In the genomic region with DNA sequence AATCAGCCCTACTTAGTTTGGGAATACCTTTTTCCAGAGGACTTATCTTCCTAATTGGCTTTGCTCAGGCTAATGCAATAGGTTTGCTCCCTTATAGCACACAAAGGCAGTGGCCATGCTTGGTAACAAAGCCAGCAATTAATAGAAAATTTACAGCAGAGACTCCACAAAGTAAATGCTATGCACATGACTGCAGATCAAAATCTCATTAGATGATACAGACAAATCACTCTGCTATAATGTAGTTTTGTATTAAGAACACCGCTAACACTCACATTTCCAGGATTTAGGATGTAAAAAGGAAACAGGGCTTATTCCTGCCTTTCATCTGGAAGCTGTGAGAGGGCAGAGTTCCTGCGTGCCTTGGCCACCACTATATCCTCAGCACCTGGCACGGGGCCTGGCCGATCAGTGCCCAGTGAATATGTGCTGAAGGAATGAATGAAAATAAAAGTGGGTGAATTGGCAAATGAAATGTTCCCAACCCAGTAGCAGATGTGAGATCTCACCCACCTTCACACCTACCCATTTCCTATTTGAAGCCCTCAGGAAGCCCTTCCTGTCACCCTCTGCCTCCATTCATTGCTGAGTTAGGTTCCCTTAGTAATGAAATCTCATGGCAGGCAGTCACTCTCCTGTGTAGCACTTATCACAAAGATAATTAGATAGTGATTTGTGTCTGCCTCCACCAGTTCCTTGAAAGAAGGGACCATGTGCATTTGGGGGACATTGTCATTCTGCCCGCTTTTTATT, we compare ENCODE assay signal across 9 cellular contexts. TPM values are rescaled to one million over a fixed set of nuclear protein-coding genes. Genes with fewer than 3 reads are reported as not detected.
A peak's percentile ranks its signal among the peaks of the same experiment; 100 is the strongest.
DNase-seq lines count a peak whose midpoint lies in the region; ATAC-seq and TF ChIP-seq lines count a peak whose summit lies in the region.
"Had no signal": no experiment of that assay in that cellular context is flagged by ENCODE, and none has a peak within 500 bp of the region (broad histone marks: within the 10 kb centered on the region; RNA-seq: fewer than 3 reads in every experiment).

No MANE protein-coding gene starts in this region.

- no peaks in the 10 kb centered on the region for H3K27me3 Mint-ChIP-seq in CD8-positive, alpha-beta T cell (ENCODE audit: low read depth)
- no peaks in the 10 kb centered on the region for H3K27me3 Mint-ChIP-seq in activated T-helper 1 cell treated with anti-CD3 and anti-CD28 coated beads, Interleukin-12 subunit alpha, Interleukin-12 subunit beta, Interleukin-2, Interleukin-4 antibody, amounts not matched to agents 30 ng/mL and 10 ng/mL and 1 ng/mL, durations not matched to agents 14 hours and 24 hours and 36 hours (ENCODE audit: insufficient read depth)
- H3K27me3 Mint-ChIP-seq in naive thymus-derived CD4-positive, alpha-beta T cell = no peaks in the 10 kb centered on the region

- H3K9me3 Mint-ChIP-seq in CD8-positive, alpha-beta T cell = no peaks in the 10 kb centered on the region
- H3K9me3 Mint-ChIP-seq in activated T-helper 1 cell treated with anti-CD3 and anti-CD28 coated beads, Interleukin-12 subunit alpha, Interleukin-12 subunit beta, Interleukin-2, Interleukin-4 antibody, amounts not matched to agents 30 ng/mL and 10 ng/mL and 1 ng/mL, durations not matched to agents 14 hours and 24 hours and 36 hours = no peaks in the 10 kb centered on the region
- peaks cover 0 to 2% (median 0%) of the 10 kb centered on the region in 11 donors for H3K9me3 Mint-ChIP-seq in naive thymus-derived CD4-positive, alpha-beta T cell

- H3K4me1 Mint-ChIP-seq in CD8-positive, alpha-beta T cell (ENCODE audit: low read depth) = peaks cover 55% of the 10 kb centered on the region
- H3K4me1 Mint-ChIP-seq in activated T-helper 1 cell treated with anti-CD3 and anti-CD28 coated beads, Interleukin-12 subunit alpha, Interleukin-12 subunit beta, Interleukin-2, Interleukin-4 antibody, amounts not matched to agents 30 ng/mL and 10 ng/mL and 1 ng/mL, durations not matched to agents 14 hours and 24 hours and 36 hours (ENCODE audit: low read depth) = peaks cover 46% of the 10 kb centered on the region
- peaks cover 11 to 82% (median 53%) of the 10 kb centered on the region in 7 donors for H3K4me1 Mint-ChIP-seq in naive thymus-derived CD4-positive, alpha-beta T cell

- peak overlapping the region; percentile 61 for H3K27ac ChIP-seq in CD8-positive, alpha-beta T cell (ENCODE audit: low read depth, low read length)
- H3K27ac ChIP-seq in HL-60 (replicated peaks) = 0 out of 2 replicates have a peak overlapping the region, but pooled peaks have one; percentile 14
- peak overlapping the region; percentile 89 for H3K27ac ChIP-seq in naive thymus-derived CD4-positive, alpha-beta T cell (ENCODE audit: low read depth, low read length)
- no peak overlapping the region for H3K27ac ChIP-seq in lower lobe of right lung

- no peak for TF ChIP-seq CTCF in CD8-positive, alpha-beta T cell (IDR thresholded peaks at IDR 0.05)
- TF ChIP-seq CTCF in HL-60 (IDR thresholded peaks at IDR 0.05; ENCODE audit: insufficient read depth, low read length) (no peak), lower lobe of right lung (IDR thresholded peaks at IDR 0.05) (no peak)

- no peaks in the 10 kb centered on the region for H3K9me3 ChIP-seq in CD8-positive, alpha-beta T cell (ENCODE audit: low read length)
- H3K9me3 ChIP-seq in naive thymus-derived CD4-positive, alpha-beta T cell (ENCODE audit: control insufficient read depth in 2 of 3, low read length in 3 of 3) = no peaks in the 10 kb centered on the region
- no peaks in the 10 kb centered on the region for H3K9me3 ChIP-seq in lower lobe of right lung

- H3K27ac Mint-ChIP-seq in CD8-positive, alpha-beta T cell = peak overlapping the region; percentile 99
- peak overlapping the region; percentile 94 for H3K27ac Mint-ChIP-seq in activated T-helper 1 cell treated with anti-CD3 and anti-CD28 coated beads, Interleukin-12 subunit alpha, Interleukin-12 subunit beta, Interleukin-2, Interleukin-4 antibody, amounts not matched to agents 30 ng/mL and 10 ng/mL and 1 ng/mL, durations not matched to agents 14 hours and 24 hours and 36 hours
- H3K27ac Mint-ChIP-seq in naive thymus-derived CD4-positive, alpha-beta T cell = peak overlapping the region; percentile 95 to 99 (median 98)

- no peak for ATAC-seq in CD8-positive, alpha-beta T cell
- no peak for ATAC-seq in naive thymus-derived CD4-positive, alpha-beta T cell
- no peak for ATAC-seq in HG02798 (IDR thresholded peaks at IDR 0.05; ENCODE audit: poor library complexity, unreplicated experiment)
- ATAC-seq in lower lobe of right lung = no peak

- peaks cover 57% of the 10 kb centered on the region for H3K4me1 ChIP-seq in CD8-positive, alpha-beta T cell (ENCODE audit: insufficient read depth, low read length)
- peaks cover 45 to 54% of the 10 kb centered on the region in 2 donors for H3K4me1 ChIP-seq in naive thymus-derived CD4-positive, alpha-beta T cell (ENCODE audit: control insufficient read depth in 2 of 2, insufficient read depth in 2 of 2, low read length in 2 of 2)
- peaks cover 4% of the 10 kb centered on the region for H3K4me1 ChIP-seq in lower lobe of right lung

- intact Hi-C loops in CD8-positive, alpha-beta T cell (cut with DNase I, micrococcal nuclease) = no loop called here
- intact Hi-C loops in activated T-helper 1 cell treated with anti-CD3 and anti-CD28 coated beads, Interleukin-12 subunit alpha, Interleukin-12 subunit beta, Interleukin-2, Interleukin-4 antibody, amounts not matched to agents 30 ng/mL and 10 ng/mL and 1 ng/mL, durations not matched to agents 14 hours and 24 hours and 36 hours (cut with micrococcal nuclease) = no loop called here
- intact Hi-C loops in naive thymus-derived CD4-positive, alpha-beta T cell (cut with micrococcal nuclease) = no loop called here
- intact Hi-C loops in lower lobe of right lung (cut with DNase I) = no loop called here

- CTCF ChIA-PET in CD8-positive, alpha-beta T cell (lab: Charles Lee) = no interaction called here
- CTCF ChIA-PET in naive thymus-derived CD4-positive, alpha-beta T cell (lab: Charles Lee) = interaction anchor here (4.0 kb wide), 1 partner anchor 12 kb away, joined by 22 read pairs; no protein-coding TSS in a partner anchor

- POLR2A ChIA-PET in CD8-positive, alpha-beta T cell (lab: Charles Lee) = interaction anchor here (0.7 to 7.8 kb wide), 2 partner anchors 10 to 111 kb away, joined by 3 to 87 read pairs; no protein-coding TSS in a partner anchor
- POLR2A ChIA-PET in naive thymus-derived CD4-positive, alpha-beta T cell (lab: Charles Lee) = interaction anchor here (1.0 to 13.5 kb wide), 3 partner anchors 14 to 104 kb away, joined by 3 to 290 read pairs (median 22); a partner anchor contains a TSS

- no peaks in the 10 kb centered on the region for H3K36me3 ChIP-seq in CD8-positive, alpha-beta T cell (ENCODE audit: insufficient read depth, low read length)
- H3K36me3 ChIP-seq in naive thymus-derived CD4-positive, alpha-beta T cell (ENCODE audit: control insufficient read depth in 2 of 3, insufficient read depth in 3 of 3, low read length in 3 of 3) = peaks cover 0 to 9% (median 0%) of the 10 kb centered on the region in 3 experiments
- no peaks in the 10 kb centered on the region for H3K36me3 ChIP-seq in lower lobe of right lung

- H3K4me3 ChIP-seq in CD8-positive, alpha-beta T cell (ENCODE audit: low read depth, low read length) = peak overlapping the region; percentile 24
- H3K4me3 ChIP-seq in HL-60 (replicated peaks; ENCODE audit: insufficient read depth, low read length) = no peak overlapping the region
- peak overlapping the region; percentile 45 for H3K4me3 ChIP-seq in naive thymus-derived CD4-positive, alpha-beta T cell (ENCODE audit: low read length)
- no peak overlapping the region for H3K4me3 ChIP-seq in lower lobe of right lung

- peak overlapping the region; percentile 97 for H3K4me3 Mint-ChIP-seq in CD8-positive, alpha-beta T cell
- peak overlapping the region; percentile 93 for H3K4me3 Mint-ChIP-seq in activated T-helper 1 cell treated with anti-CD3 and anti-CD28 coated beads, Interleukin-12 subunit alpha, Interleukin-12 subunit beta, Interleukin-2, Interleukin-4 antibody, amounts not matched to agents 30 ng/mL and 10 ng/mL and 1 ng/mL, durations not matched to agents 14 hours and 24 hours and 36 hours
- peak overlapping the region; percentile 86 to 100 (median 98) for H3K4me3 Mint-ChIP-seq in naive thymus-derived CD4-positive, alpha-beta T cell

- H3K36me3 Mint-ChIP-seq in CD8-positive, alpha-beta T cell = peaks cover 20% of the 10 kb centered on the region
- H3K36me3 Mint-ChIP-seq in activated T-helper 1 cell treated with anti-CD3 and anti-CD28 coated beads, Interleukin-12 subunit alpha, Interleukin-12 subunit beta, Interleukin-2, Interleukin-4 antibody, amounts not matched to agents 30 ng/mL and 10 ng/mL and 1 ng/mL, durations not matched to agents 14 hours and 24 hours and 36 hours (ENCODE audit: low read depth) = peaks cover 8% of the 10 kb centered on the region
- peaks cover 0 to 37% (median 9%) of the 10 kb centered on the region in 5 donors for H3K36me3 Mint-ChIP-seq in naive thymus-derived CD4-positive, alpha-beta T cell

- DNase-seq in CD8-positive, alpha-beta T cell = no peak
- no peak for DNase-seq in HL-60 (ENCODE audit: low read depth in 1 of 2, low spot score in 1 of 2)
- DNase-seq in activated T-helper 1 cell treated with anti-CD3 and anti-CD28 coated beads, Interleukin-12 subunit alpha, Interleukin-12 subunit beta, Interleukin-2, Interleukin-4 antibody, amounts not matched to agents 30 ng/mL and 10 ng/mL and 1 ng/mL, durations not matched to agents 14 hours and 24 hours and 36 hours (ENCODE audit: low spot score) = no peak
- peak in 3 of 9 donors; percentile 44 to 48 (median 47) for DNase-seq in naive thymus-derived CD4-positive, alpha-beta T cell
- no peak for DNase-seq in lower lobe of right lung
- no peak for DNase-seq in KG1 (lab: John Stamatoyannopoulos, UW)
- DNase-seq in ureter (ENCODE audit: low spot score) = no peak
- DNase-seq: occipital lobe had no signal

- no peaks in the 10 kb centered on the region for H3K27me3 ChIP-seq in CD8-positive, alpha-beta T cell (ENCODE audit: insufficient read depth, low read length)
- H3K27me3 ChIP-seq in HL-60 (ENCODE audit: insufficient read depth, poor library complexity, severe bottlenecking) = no peaks in the 10 kb centered on the region
- no peaks in the 10 kb centered on the region for H3K27me3 ChIP-seq in naive thymus-derived CD4-positive, alpha-beta T cell (ENCODE audit: control insufficient read depth in 2 of 2, insufficient read depth in 2 of 2, low read length in 2 of 2)
- H3K27me3 ChIP-seq in lower lobe of right lung (ENCODE audit: low read depth) = no peaks in the 10 kb centered on the region

RNA-seq across cellular contexts. Expression of a gene that starts 5.1 kb away (rescaled TPM):
- 100 to 1,000 TPM; 136 to 138 TPM for total RNA-seq in CD8-positive, alpha-beta T cell
- 159 and 172 TPM in 2 replicates for total RNA-seq in activated T-helper 1 cell treated with anti-CD3 and anti-CD28 coated beads, Interleukin-12 subunit alpha, Interleukin-12 subunit beta, Interleukin-2, Interleukin-4 antibody, amounts not matched to agents 30 ng/mL and 10 ng/mL and 1 ng/mL, durations not matched to agents 14 hours and 24 hours and 36 hours
- total RNA-seq in naive thymus-derived CD4-positive, alpha-beta T cell = 100 to 1,000 TPM; 151 to 315 (median 221) TPM
- 100 to 1,000 TPM; 197 to 296 TPM for polyA plus RNA-seq in naive thymus-derived CD4-positive, alpha-beta T cell
- total RNA-seq in lower lobe of right lung (21.7 TPM), ureter (19.0 TPM)

Comparison
In these comparisons a context has a peak if more than half of its experiments do, and no peak if none do; other contexts are left out.
1. H3K4me3 ChIP-seq: peak in CD8-positive, alpha-beta T cell (single experiment) and naive thymus-derived CD4-positive, alpha-beta T cell (single experiment); none in HL-60 (single experiment) and lower lobe of right lung (single experiment).
2. Peak in every context shown above with its lines, with median percentiles within 50 percentile points of each other: H3K27ac Mint-ChIP-seq and H3K4me3 Mint-ChIP-seq.